8 cellular contexts compared by ENCODE assay signal in the genomic region with DNA sequence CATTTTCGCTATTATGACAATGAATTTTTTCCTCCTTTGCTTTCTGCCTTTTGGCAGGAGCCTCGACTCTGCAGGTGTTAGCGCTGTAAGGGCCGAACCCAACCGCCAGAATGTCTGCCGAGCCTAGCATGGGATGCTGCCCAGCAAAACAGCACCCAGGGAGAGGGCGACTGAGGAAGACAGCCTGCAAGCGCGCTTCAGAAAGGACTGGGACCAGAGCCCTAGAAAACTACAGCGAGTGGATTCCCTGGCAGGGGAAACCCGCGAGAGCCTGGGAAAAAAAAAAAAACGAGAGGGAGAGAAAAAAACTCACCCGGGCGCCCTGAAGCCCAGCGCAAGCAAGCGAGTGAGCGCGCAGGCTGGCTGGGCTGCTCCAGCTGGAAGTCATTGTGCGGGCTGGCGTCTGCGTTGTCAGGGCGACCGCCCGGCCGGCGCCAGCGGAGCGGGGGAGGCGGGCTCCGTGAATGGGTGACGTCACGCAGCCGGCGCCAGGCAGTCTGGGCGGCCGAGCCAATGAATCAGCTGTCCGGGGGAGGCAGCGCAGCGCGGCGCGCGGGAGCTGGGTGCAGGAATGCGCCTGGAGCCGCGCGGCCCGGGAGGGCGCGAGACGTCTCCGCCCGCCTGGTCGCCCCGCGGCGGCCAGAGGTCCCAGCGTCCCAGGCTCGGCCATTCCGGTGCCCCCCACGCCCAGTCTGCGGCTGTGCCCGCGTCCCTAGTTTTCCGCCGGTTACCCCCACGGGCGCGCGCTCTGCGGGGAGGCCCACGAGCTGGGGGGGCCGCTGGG. TPM values are rescaled to one million over a fixed set of nuclear protein-coding genes. Genes with fewer than 3 reads are reported as not detected.
DNase-seq lines count a peak whose midpoint lies in the region; ATAC-seq and TF ChIP-seq lines count a peak whose summit lies in the region.

No MANE protein-coding gene starts in this region.

- no peak overlapping the region for H3K27ac ChIP-seq in effector memory CD4-positive, alpha-beta T cell (ENCODE audit: insufficient read depth, low read length, poor library complexity, severe bottlenecking)
- peak overlapping the region; percentile 63 to 85 (median 68) for H3K27ac ChIP-seq in right lobe of liver

- ATAC-seq in GM18870 (IDR thresholded peaks at IDR 0.05; ENCODE audit: unreplicated experiment) (peak; percentile 96), HG03103 (IDR thresholded peaks at IDR 0.05; ENCODE audit: low read depth, unreplicated experiment) (peak; percentile 97), right lobe of liver (peak; percentile 99 to 100 (median 99))

- POLR2A ChIA-PET in AG04449 (lab: Yijun Ruan, JAX) = interaction anchor here (0.5 to 2.1 kb wide), 2 partner anchors 32 to 1296 kb away, joined by 3 to 38 read pairs; partner anchors contain the start of gene ID4

- intact Hi-C loops in activated CD4-positive, alpha-beta T cell treated with anti-CD3 and anti-CD28 coated beads, Interleukin-2, amount 10 ng/mL, durations not matched to agents 24 days and 14 days (cut with micrococcal nuclease) = no loop called here
- intact Hi-C loops in right lobe of liver (cut with DNase I) = no loop called here

- H3K4me3 ChIP-seq in AG04449 (ENCODE audit: low read depth, low read length) (peak overlapping the region; percentile 77), right lobe of liver (peak overlapping the region; percentile 41 to 56 (median 48))
- peak overlapping the region; percentile 39 for H3K4me3 ChIP-seq in effector memory CD4-positive, alpha-beta T cell (ENCODE audit: insufficient read depth, low read depth, low read length, poor library complexity, severe bottlenecking)

- peak overlapping the region; percentile 80 for H3K4me3 Mint-ChIP-seq in activated CD4-positive, alpha-beta T cell treated with anti-CD3 and anti-CD28 coated beads, Interleukin-2, amount 10 ng/mL, durations not matched to agents 24 days and 14 days

- no peaks in the 10 kb centered on the region for H3K9me3 Mint-ChIP-seq in activated CD4-positive, alpha-beta T cell treated with anti-CD3 and anti-CD28 coated beads, Interleukin-2, amount 10 ng/mL, durations not matched to agents 24 days and 14 days

- H3K36me3 Mint-ChIP-seq in activated CD4-positive, alpha-beta T cell treated with anti-CD3 and anti-CD28 coated beads, Interleukin-2, amount 10 ng/mL, durations not matched to agents 24 days and 14 days (ENCODE audit: low read depth) = no peaks in the 10 kb centered on the region

- H3K36me3 ChIP-seq in effector memory CD4-positive, alpha-beta T cell (ENCODE audit: control insufficient read depth, insufficient read depth, low read length) = no peaks in the 10 kb centered on the region
- no peaks in the 10 kb centered on the region for H3K36me3 ChIP-seq in right lobe of liver

- DNase-seq in AG04449 (ENCODE audit: low read depth, low spot score) = peak; percentile 69
- DNase-seq in NCI-H2171 (lab: John Stamatoyannopoulos, UW) = peak; percentile 96
- peak; percentile 85 for DNase-seq in activated CD4-positive, alpha-beta T cell treated with anti-CD3 and anti-CD28 coated beads, Interleukin-2, amount 10 ng/mL, durations not matched to agents 24 days and 14 days
- peak in 2 of 3 donors; percentile 2 for DNase-seq in effector memory CD4-positive, alpha-beta T cell
- peak; percentile 96 for DNase-seq in right lobe of liver
- peak; percentile 49 for DNase-seq in stimulated activated CD4-positive, alpha-beta T cell treated with anti-CD3 and anti-CD28 coated beads, Interleukin-4, amount 100 ng/mL, for 1 hour

- peak overlapping the region; percentile 18 for H3K27ac Mint-ChIP-seq in activated CD4-positive, alpha-beta T cell treated with anti-CD3 and anti-CD28 coated beads, Interleukin-2, amount 10 ng/mL, durations not matched to agents 24 days and 14 days

- no peaks in the 10 kb centered on the region for H3K9me3 ChIP-seq in effector memory CD4-positive, alpha-beta T cell (ENCODE audit: control insufficient read depth, low read length)
- no peaks in the 10 kb centered on the region for H3K9me3 ChIP-seq in right lobe of liver

- no peaks in the 10 kb centered on the region for H3K27me3 ChIP-seq in effector memory CD4-positive, alpha-beta T cell (replicated peaks; ENCODE audit: control insufficient read depth, insufficient read depth, low read length, poor library complexity, severe bottlenecking)
- no peaks in the 10 kb centered on the region for H3K27me3 ChIP-seq in right lobe of liver

- H3K4me1 Mint-ChIP-seq in activated CD4-positive, alpha-beta T cell treated with anti-CD3 and anti-CD28 coated beads, Interleukin-2, amount 10 ng/mL, durations not matched to agents 24 days and 14 days = peaks cover 5% of the 10 kb centered on the region

- CTCF ChIA-PET in AG04449 (lab: Yijun Ruan, JAX) = interaction anchor here (1.2 kb wide), 1 partner anchor 135 kb away, joined by 4 read pairs; no protein-coding TSS in a partner anchor

- H3K27me3 Mint-ChIP-seq in activated CD4-positive, alpha-beta T cell treated with anti-CD3 and anti-CD28 coated beads, Interleukin-2, amount 10 ng/mL, durations not matched to agents 24 days and 14 days = peaks cover 25% of the 10 kb centered on the region

- TF ChIP-seq POLR2A in right lobe of liver (IDR thresholded peaks at IDR 0.05) = peak; percentile 84

- TF ChIP-seq CTCF in AG04449 (IDR thresholded peaks at IDR 0.05; ENCODE audit: insufficient read depth, low read length, missing control alignments) (no peak), right lobe of liver (IDR thresholded peaks at IDR 0.05) (no peak)

- under 1% methylated on average over 36 of the region's 74 CpGs for WGBS in right lobe of liver (ENCODE audit: insufficient coverage, low coverage, low lambda C conversion rate, missing lambda C conversion rate)

- H3K4me1 ChIP-seq in effector memory CD4-positive, alpha-beta T cell (ENCODE audit: control insufficient read depth, insufficient read depth, low read length, poor library complexity, severe bottlenecking) = no peaks in the 10 kb centered on the region
- peaks cover 0 to 4% (median 0%) of the 10 kb centered on the region in 4 donors for H3K4me1 ChIP-seq in right lobe of liver

RNA-seq across cellular contexts. Expression of gene ID4, which starts 32.6 kb away (rescaled TPM):
- total RNA-seq in activated CD4-positive, alpha-beta T cell treated with anti-CD3 and anti-CD28 coated beads, Interleukin-2, amount 10 ng/mL, durations not matched to agents 24 days and 14 days = not detected in 2 replicates
- 1 to 10 TPM in 3 of 6 experiments, under 1 TPM in 3; 0.39 to 5.5 (median 1.3) TPM for total RNA-seq in right lobe of liver

Comparison
In these comparisons a context has a peak if more than half of its experiments do, and no peak if none do; other contexts are left out.
1. DNase-seq: peak in every context shown above with its lines; median percentile 96 in NCI-H2171; 96 in right lobe of liver; 85 in activated CD4-positive, alpha-beta T cell treated with anti-CD3 and anti-CD28 coated beads, Interleukin-2, amount 10 ng/mL, durations not matched to agents 24 days and 14 days; 69 in AG04449; 49 in stimulated activated CD4-positive, alpha-beta T cell treated with anti-CD3 and anti-CD28 coated beads, Interleukin-4, amount 100 ng/mL, for 1 hour; 2 in effector memory CD4-positive, alpha-beta T cell.